1 cellular context compared by ENCODE assay signal in the genomic region with DNA sequence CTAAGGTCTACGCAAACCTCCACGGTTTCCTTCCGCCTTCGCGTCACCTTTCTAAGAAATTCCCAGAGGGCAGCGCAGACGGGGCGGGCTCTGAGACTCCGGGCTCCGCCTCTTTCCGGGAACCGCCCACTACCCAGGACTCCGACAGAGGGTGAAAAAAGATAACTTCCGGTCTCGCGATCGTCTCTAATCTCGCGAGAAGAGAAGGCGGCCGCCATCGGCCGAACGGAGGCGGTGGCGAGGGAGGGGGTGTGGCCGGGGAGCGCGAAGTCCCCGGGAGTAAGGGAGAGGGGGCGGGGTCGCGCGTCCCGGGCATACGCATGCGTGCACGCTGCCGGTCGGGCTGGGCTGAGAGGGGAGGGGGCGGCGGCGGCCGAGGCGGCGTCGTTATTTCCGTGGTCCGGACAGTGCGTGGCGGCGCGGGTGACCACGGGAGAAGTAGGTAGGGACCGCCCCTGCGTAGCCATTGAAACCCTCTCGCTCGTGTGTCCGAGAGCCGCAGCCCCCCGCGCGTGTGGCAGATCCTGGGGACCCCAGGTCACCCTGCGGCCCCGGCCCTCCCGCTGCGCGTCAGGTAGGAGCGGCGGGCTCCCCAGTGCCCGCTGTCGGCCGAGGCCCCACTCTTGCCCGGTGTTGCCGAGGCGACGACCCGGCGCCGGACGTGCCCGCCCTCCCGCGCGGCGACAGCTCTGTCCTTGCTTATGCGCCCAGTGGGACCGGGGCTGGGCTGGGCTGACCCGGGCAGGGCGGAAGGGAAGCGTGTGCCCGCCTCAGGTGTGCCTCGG.
A peak's percentile ranks its signal among the peaks of the same experiment; 100 is the strongest.
TF ChIP-seq lines count a peak whose summit lies in the region.

A gene (plus strand): TSS at position 315 of the 785 bp plus-strand sequence. CDS start 1,014 bp downstream, outside the sequence.

TF ChIP-seq in GM12878, 131 proteins besides CTCF, POLR2A, EP300 and RAD21 (continued from another document and continues in another):
- TF ChIP-seq, protein P1, sequence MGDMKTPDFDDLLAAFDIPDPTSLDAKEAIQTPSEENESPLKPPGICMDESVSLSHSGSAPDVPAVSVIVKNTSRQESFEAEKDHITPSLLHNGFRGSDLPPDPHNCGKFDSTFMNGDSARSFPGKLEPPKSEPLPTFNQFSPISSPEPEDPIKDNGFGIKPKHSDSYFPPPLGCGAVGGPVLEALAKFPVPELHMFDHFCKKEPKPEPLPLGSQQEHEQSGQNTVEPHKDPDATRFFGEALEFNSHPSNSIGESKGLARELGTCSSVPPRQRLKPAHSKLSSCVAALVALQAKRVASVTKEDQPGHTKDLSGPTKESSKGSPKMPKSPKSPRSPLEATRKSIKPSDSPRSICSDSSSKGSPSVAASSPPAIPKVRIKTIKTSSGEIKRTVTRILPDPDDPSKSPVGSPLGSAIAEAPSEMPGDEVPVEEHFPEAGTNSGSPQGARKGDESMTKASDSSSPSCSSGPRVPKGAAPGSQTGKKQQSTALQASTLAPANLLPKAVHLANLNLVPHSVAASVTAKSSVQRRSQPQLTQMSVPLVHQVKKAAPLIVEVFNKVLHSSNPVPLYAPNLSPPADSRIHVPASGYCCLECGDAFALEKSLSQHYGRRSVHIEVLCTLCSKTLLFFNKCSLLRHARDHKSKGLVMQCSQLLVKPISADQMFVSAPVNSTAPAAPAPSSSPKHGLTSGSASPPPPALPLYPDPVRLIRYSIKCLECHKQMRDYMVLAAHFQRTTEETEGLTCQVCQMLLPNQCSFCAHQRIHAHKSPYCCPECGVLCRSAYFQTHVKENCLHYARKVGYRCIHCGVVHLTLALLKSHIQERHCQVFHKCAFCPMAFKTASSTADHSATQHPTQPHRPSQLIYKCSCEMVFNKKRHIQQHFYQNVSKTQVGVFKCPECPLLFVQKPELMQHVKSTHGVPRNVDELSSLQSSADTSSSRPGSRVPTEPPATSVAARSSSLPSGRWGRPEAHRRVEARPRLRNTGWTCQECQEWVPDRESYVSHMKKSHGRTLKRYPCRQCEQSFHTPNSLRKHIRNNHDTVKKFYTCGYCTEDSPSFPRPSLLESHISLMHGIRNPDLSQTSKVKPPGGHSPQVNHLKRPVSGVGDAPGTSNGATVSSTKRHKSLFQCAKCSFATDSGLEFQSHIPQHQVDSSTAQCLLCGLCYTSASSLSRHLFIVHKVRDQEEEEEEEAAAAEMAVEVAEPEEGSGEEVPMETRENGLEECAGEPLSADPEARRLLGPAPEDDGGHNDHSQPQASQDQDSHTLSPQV (IDR thresholded peaks at IDR 0.05): no peak
- TF ChIP-seq SUZ12 (IDR thresholded peaks at IDR 0.05; ENCODE audit: unreplicated experiment) (no peak), RCOR1 (conservative IDR thresholded peaks at IDR 0.05; ENCODE audit: low read depth, low read length) (peak; percentile 100), PML (IDR thresholded peaks at IDR 0.05; ENCODE audit: low read length) (no peak), MYB (IDR thresholded peaks at IDR 0.05; ENCODE audit: borderline replicate concordance, low read depth, low read length) (no peak), HDAC2 (IDR thresholded peaks at IDR 0.05) (no peak), CHD1 (IDR thresholded peaks at IDR 0.05; ENCODE audit: low read depth, low read length) (no peak), DPF2 (IDR thresholded peaks at IDR 0.05) (peak; percentile 84), JUND (IDR thresholded peaks at IDR 0.05; ENCODE audit: low read depth, low read length) (no peak), SP1 (IDR thresholded peaks at IDR 0.05; ENCODE audit: low read depth, low read length) (no peak), NFXL1 (IDR thresholded peaks at IDR 0.05; ENCODE audit: borderline replicate concordance) (no peak), CEBPB (IDR thresholded peaks at IDR 0.05; ENCODE audit: borderline replicate concordance in 1 of 2, low read depth in 2 of 2, low read length in 2 of 2) (no peak), JUNB (IDR thresholded peaks at IDR 0.05) (no peak), MYC (IDR thresholded peaks at IDR 0.05; ENCODE audit: insufficient read depth, insufficient read length, insufficient replicate concordance, low read length, severe bottlenecking) (peak; percentile 21), SIN3A (IDR thresholded peaks at IDR 0.05; ENCODE audit: low read depth, low read length) (peak; percentile 31; the same call in 1 of the 2 replicates), ZNF217 (IDR thresholded peaks at IDR 0.05) (0 out of 2 replicates have a peak, but pooled peaks have one; percentile 36), WRNIP1 (IDR thresholded peaks at IDR 0.05; ENCODE audit: borderline replicate concordance, low read depth, low read length) (no peak), NR2C2 (IDR thresholded peaks at IDR 0.05; ENCODE audit: borderline replicate concordance, control insufficient read depth, insufficient read length, low read depth) (no peak), NBN (IDR thresholded peaks at IDR 0.05) (no peak), SMAD5 (IDR thresholded peaks at IDR 0.05; ENCODE audit: low read depth) (0 out of 2 replicates have a peak, but pooled peaks have one; percentile 65), ZNF384 (IDR thresholded peaks at IDR 0.05; ENCODE audit: borderline replicate concordance, low read depth, low read length) (0 out of 2 replicates have a peak, but pooled peaks have one; percentile 65), IKZF1 (conservative IDR thresholded peaks at IDR 0.05) (peak; percentile 66; the same call in 1 of the 2 replicates), TARDBP (IDR thresholded peaks at IDR 0.05; ENCODE audit: borderline replicate concordance) (no peak), ZBED1 (IDR thresholded peaks at IDR 0.05; ENCODE audit: borderline replicate concordance) (no peak), SUPT20H (IDR thresholded peaks at IDR 0.05; ENCODE audit: borderline replicate concordance, control insufficient read depth, low read depth, low read length) (no peak), RAD51 (IDR thresholded peaks at IDR 0.05) (no peak)
- TF ChIP-seq, protein P2, sequence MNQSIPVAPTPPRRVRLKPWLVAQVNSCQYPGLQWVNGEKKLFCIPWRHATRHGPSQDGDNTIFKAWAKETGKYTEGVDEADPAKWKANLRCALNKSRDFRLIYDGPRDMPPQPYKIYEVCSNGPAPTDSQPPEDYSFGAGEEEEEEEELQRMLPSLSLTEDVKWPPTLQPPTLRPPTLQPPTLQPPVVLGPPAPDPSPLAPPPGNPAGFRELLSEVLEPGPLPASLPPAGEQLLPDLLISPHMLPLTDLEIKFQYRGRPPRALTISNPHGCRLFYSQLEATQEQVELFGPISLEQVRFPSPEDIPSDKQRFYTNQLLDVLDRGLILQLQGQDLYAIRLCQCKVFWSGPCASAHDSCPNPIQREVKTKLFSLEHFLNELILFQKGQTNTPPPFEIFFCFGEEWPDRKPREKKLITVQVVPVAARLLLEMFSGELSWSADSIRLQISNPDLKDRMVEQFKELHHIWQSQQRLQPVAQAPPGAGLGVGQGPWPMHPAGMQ (IDR thresholded peaks at IDR 0.05; ENCODE audit: borderline replicate concordance): peak; percentile 87
- TF ChIP-seq, protein P3, sequence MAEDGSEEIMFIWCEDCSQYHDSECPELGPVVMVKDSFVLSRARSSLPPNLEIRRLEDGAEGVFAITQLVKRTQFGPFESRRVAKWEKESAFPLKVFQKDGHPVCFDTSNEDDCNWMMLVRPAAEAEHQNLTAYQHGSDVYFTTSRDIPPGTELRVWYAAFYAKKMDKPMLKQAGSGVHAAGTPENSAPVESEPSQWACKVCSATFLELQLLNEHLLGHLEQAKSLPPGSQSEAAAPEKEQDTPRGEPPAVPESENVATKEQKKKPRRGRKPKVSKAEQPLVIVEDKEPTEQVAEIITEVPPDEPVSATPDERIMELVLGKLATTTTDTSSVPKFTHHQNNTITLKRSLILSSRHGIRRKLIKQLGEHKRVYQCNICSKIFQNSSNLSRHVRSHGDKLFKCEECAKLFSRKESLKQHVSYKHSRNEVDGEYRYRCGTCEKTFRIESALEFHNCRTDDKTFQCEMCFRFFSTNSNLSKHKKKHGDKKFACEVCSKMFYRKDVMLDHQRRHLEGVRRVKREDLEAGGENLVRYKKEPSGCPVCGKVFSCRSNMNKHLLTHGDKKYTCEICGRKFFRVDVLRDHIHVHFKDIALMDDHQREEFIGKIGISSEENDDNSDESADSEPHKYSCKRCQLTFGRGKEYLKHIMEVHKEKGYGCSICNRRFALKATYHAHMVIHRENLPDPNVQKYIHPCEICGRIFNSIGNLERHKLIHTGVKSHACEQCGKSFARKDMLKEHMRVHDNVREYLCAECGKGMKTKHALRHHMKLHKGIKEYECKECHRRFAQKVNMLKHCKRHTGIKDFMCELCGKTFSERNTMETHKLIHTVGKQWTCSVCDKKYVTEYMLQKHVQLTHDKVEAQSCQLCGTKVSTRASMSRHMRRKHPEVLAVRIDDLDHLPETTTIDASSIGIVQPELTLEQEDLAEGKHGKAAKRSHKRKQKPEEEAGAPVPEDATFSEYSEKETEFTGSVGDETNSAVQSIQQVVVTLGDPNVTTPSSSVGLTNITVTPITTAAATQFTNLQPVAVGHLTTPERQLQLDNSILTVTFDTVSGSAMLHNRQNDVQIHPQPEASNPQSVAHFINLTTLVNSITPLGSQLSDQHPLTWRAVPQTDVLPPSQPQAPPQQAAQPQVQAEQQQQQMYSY (CRISPR knock-in tag; IDR thresholded peaks at IDR 0.05): no peak
- TF ChIP-seq, protein P4, sequence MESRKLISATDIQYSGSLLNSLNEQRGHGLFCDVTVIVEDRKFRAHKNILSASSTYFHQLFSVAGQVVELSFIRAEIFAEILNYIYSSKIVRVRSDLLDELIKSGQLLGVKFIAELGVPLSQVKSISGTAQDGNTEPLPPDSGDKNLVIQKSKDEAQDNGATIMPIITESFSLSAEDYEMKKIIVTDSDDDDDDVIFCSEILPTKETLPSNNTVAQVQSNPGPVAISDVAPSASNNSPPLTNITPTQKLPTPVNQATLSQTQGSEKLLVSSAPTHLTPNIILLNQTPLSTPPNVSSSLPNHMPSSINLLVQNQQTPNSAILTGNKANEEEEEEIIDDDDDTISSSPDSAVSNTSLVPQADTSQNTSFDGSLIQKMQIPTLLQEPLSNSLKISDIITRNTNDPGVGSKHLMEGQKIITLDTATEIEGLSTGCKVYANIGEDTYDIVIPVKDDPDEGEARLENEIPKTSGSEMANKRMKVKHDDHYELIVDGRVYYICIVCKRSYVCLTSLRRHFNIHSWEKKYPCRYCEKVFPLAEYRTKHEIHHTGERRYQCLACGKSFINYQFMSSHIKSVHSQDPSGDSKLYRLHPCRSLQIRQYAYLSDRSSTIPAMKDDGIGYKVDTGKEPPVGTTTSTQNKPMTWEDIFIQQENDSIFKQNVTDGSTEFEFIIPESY (IDR thresholded peaks at IDR 0.05): no peak
- TF ChIP-seq, protein P5, sequence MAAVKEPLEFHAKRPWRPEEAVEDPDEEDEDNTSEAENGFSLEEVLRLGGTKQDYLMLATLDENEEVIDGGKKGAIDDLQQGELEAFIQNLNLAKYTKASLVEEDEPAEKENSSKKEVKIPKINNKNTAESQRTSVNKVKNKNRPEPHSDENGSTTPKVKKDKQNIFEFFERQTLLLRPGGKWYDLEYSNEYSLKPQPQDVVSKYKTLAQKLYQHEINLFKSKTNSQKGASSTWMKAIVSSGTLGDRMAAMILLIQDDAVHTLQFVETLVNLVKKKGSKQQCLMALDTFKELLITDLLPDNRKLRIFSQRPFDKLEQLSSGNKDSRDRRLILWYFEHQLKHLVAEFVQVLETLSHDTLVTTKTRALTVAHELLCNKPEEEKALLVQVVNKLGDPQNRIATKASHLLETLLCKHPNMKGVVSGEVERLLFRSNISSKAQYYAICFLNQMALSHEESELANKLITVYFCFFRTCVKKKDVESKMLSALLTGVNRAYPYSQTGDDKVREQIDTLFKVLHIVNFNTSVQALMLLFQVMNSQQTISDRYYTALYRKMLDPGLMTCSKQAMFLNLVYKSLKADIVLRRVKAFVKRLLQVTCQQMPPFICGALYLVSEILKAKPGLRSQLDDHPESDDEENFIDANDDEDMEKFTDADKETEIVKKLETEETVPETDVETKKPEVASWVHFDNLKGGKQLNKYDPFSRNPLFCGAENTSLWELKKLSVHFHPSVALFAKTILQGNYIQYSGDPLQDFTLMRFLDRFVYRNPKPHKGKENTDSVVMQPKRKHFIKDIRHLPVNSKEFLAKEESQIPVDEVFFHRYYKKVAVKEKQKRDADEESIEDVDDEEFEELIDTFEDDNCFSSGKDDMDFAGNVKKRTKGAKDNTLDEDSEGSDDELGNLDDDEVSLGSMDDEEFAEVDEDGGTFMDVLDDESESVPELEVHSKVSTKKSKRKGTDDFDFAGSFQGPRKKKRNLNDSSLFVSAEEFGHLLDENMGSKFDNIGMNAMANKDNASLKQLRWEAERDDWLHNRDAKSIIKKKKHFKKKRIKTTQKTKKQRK (IDR thresholded peaks at IDR 0.05; ENCODE audit: low read depth, low read length): no peak
- TF ChIP-seq, protein P6, sequence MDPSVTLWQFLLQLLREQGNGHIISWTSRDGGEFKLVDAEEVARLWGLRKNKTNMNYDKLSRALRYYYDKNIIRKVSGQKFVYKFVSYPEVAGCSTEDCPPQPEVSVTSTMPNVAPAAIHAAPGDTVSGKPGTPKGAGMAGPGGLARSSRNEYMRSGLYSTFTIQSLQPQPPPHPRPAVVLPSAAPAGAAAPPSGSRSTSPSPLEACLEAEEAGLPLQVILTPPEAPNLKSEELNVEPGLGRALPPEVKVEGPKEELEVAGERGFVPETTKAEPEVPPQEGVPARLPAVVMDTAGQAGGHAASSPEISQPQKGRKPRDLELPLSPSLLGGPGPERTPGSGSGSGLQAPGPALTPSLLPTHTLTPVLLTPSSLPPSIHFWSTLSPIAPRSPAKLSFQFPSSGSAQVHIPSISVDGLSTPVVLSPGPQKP (IDR thresholded peaks at IDR 0.05; ENCODE audit: low read depth, low read length): peak; percentile 79
- TF ChIP-seq, protein P7, sequence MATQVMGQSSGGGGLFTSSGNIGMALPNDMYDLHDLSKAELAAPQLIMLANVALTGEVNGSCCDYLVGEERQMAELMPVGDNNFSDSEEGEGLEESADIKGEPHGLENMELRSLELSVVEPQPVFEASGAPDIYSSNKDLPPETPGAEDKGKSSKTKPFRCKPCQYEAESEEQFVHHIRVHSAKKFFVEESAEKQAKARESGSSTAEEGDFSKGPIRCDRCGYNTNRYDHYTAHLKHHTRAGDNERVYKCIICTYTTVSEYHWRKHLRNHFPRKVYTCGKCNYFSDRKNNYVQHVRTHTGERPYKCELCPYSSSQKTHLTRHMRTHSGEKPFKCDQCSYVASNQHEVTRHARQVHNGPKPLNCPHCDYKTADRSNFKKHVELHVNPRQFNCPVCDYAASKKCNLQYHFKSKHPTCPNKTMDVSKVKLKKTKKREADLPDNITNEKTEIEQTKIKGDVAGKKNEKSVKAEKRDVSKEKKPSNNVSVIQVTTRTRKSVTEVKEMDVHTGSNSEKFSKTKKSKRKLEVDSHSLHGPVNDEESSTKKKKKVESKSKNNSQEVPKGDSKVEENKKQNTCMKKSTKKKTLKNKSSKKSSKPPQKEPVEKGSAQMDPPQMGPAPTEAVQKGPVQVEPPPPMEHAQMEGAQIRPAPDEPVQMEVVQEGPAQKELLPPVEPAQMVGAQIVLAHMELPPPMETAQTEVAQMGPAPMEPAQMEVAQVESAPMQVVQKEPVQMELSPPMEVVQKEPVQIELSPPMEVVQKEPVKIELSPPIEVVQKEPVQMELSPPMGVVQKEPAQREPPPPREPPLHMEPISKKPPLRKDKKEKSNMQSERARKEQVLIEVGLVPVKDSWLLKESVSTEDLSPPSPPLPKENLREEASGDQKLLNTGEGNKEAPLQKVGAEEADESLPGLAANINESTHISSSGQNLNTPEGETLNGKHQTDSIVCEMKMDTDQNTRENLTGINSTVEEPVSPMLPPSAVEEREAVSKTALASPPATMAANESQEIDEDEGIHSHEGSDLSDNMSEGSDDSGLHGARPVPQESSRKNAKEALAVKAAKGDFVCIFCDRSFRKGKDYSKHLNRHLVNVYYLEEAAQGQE (IDR thresholded peaks at IDR 0.05; ENCODE audit: low read depth, low read length): no peak
